In the genomic region with DNA sequence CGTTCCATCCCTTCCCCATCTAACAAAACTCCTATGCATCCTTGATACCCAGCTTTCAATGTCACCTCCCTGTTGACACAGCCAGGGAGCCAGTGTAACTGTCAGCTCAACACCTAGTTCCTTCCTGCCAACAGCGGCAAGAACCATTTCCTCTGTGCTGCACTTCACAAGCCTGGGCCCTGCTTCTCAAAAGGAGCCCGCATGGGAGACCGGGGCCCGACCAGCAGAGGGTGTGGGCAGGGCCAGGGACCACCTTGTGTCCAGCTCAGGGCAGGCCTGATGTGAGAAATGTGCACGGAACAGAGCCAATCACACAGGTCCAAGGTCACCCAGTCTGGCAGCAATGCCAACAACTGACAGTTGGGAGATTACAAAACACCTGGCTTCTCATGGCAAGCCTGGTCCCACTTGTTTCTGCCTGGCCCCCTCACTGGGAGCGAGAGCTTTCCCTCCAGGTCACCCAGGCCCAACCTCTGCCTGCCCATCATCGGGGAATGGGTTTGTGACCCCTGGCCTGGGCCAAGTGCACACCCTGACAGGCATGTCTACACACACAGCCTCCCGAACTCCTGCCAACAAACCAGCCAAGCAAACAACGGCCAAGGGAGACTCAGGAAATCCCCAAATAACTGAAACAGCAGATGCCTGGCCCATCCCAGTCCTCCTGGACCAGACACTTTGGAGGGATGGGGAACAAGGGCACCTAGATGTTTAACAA, we compare ENCODE assay signal across 8 cellular contexts. TPM values are rescaled to one million over a fixed set of nuclear protein-coding genes. Genes with fewer than 3 reads are reported as not detected.
DNase-seq lines count a peak whose midpoint lies in the region; ATAC-seq and TF ChIP-seq lines count a peak whose summit lies in the region.

No MANE protein-coding gene starts in this region.

- H3K79me1 ChIP-seq in trophoblast cell (ENCODE audit: low read length): peaks cover 13% of the 10 kb centered on the region

- CTCF ChIA-PET in WTC11 (lab: Charles Lee): interaction anchor here (1.0 to 1.3 kb wide), 3 partner anchors 8 to 129 kb away, joined by 3 to 4 read pairs (median 4); no protein-coding TSS in a partner anchor
- CTCF ChIA-PET in HEK293T (lab: Yijun Ruan, JAX): interaction anchor here (0.6 kb wide), 2 partner anchors 73 to 494 kb away, joined by 4 to 6 read pairs; no protein-coding TSS in a partner anchor

- H3K36me3 Mint-ChIP-seq in WTC11 (peaks cover 31% of the 10 kb centered on the region), endothelial cell (ENCODE audit: low read depth, unreplicated experiment) (peaks cover 7% of the 10 kb centered on the region)

- intact Hi-C loops in Right ventricle myocardium inferior (cut with DNase I): no loop called here
- intact Hi-C loops in cardiac septum (cut with DNase I): no loop called here

- H3K18ac ChIP-seq in trophoblast cell (ENCODE audit: low read length): no peak overlapping the region

- no peaks in the 10 kb centered on the region for H3K9me3 Mint-ChIP-seq in WTC11
- H3K9me3 Mint-ChIP-seq in endothelial cell (ENCODE audit: unreplicated experiment): no peaks in the 10 kb centered on the region

- H3K4me1 ChIP-seq in trophoblast cell (ENCODE audit: control insufficient read depth in 1 of 2, insufficient read depth in 2 of 2, low read length in 2 of 2): peaks cover 7 to 13% of the 10 kb centered on the region in 2 experiments

- H3K4me2 ChIP-seq in trophoblast cell (ENCODE audit: low read length): peak overlapping the region; percentile 1

- ATAC-seq in Right ventricle myocardium inferior: no peak
- ATAC-seq in WTC11: no peak
- ATAC-seq in GM18858 (IDR thresholded peaks at IDR 0.05; ENCODE audit: unreplicated experiment): no peak
- ATAC-seq in HG02642 (IDR thresholded peaks at IDR 0.05; ENCODE audit: poor library complexity, unreplicated experiment): no peak

- POLR2A ChIA-PET in WTC11 (lab: Charles Lee): interaction anchor here (1.3 to 1.6 kb wide), 2 partner anchors 9 to 10 kb away, joined by 3 to 4 read pairs; no protein-coding TSS in a partner anchor
- POLR2A ChIA-PET in HEK293T (lab: Yijun Ruan, JAX): interaction anchor here (1.7 to 1.9 kb wide), 2 partner anchors 9 to 10 kb away, joined by 8 read pairs; no protein-coding TSS in a partner anchor

- no peak overlapping the region for H2BK120ac ChIP-seq in trophoblast cell (ENCODE audit: insufficient read depth, low read length, poor library complexity)

- no CpG with 5 or more reads among the region's 10 CpGs for WGBS in trophoblast cell (ENCODE audit: extremely low coverage, insufficient coverage, insufficient read length)

- H3K27me3 Mint-ChIP-seq in WTC11 (ENCODE audit: low read depth): no peaks in the 10 kb centered on the region
- H3K27me3 Mint-ChIP-seq in endothelial cell (ENCODE audit: unreplicated experiment): peaks cover 14% of the 10 kb centered on the region

- peak overlapping the region; percentile 84 for H3K4ac ChIP-seq in trophoblast cell (ENCODE audit: low read depth, low read length)

- no peak overlapping the region for H3K27ac ChIP-seq in trophoblast cell (ENCODE audit: low read depth, low read length)

- H4K12ac ChIP-seq in trophoblast cell (ENCODE audit: low read depth, low read length): no peak overlapping the region

- H2BK5ac ChIP-seq in trophoblast cell (ENCODE audit: low read depth, low read length, poor library complexity): no peak overlapping the region

- H4K91ac ChIP-seq in trophoblast cell (ENCODE audit: low read depth, low read length): no peak overlapping the region

- no peak overlapping the region for H3K14ac ChIP-seq in trophoblast cell (ENCODE audit: low read length)

- TF ChIP-seq CTCF in WTC11 (IDR thresholded peaks at IDR 0.05): no peak
- no peak for TF ChIP-seq CTCF in endothelial cell (IDR thresholded peaks at IDR 0.05; ENCODE audit: unreplicated experiment)

- peak overlapping the region; percentile 98 for H3K27ac Mint-ChIP-seq in WTC11
- H3K27ac Mint-ChIP-seq in endothelial cell (ENCODE audit: unreplicated experiment): peak overlapping the region; percentile 83

- H2AK5ac ChIP-seq in trophoblast cell (ENCODE audit: low read length): no peak overlapping the region

- H3K4me3 ChIP-seq in trophoblast cell (ENCODE audit: low read depth, low read length): no peak overlapping the region

- DNase-seq in Right ventricle myocardium inferior (ENCODE audit: missing footprints): peak; percentile 74
- DNase-seq in cardiac septum (ENCODE audit: low spot score): no peak
- DNase-seq in WTC11 (ENCODE audit: low spot score): no peak
- DNase-seq in endothelial cell (ENCODE audit: low spot score): no peak
- DNase-seq in trophoblast cell: no peak
- no peak for DNase-seq in HEK293T (ENCODE audit: extremely low spot score)

- H3K79me2 ChIP-seq in trophoblast cell (ENCODE audit: control insufficient read depth, insufficient read depth, low read length, poor library complexity): peaks cover 29% of the 10 kb centered on the region

- H2AFZ ChIP-seq in trophoblast cell (ENCODE audit: insufficient read depth, low read length, poor library complexity): no peak overlapping the region

- no peak overlapping the region for H3K23ac ChIP-seq in trophoblast cell (ENCODE audit: low read length)

- H2BK12ac ChIP-seq in trophoblast cell (ENCODE audit: low read length): no peak overlapping the region

- H3K9ac ChIP-seq in trophoblast cell (ENCODE audit: low read length): no peak overlapping the region

- H3K4me3 Mint-ChIP-seq in WTC11 (peak overlapping the region; percentile 94; the same call in 1 of the 2 replicates), endothelial cell (ENCODE audit: unreplicated experiment) (peak overlapping the region; percentile 70)

- peaks cover 41 to 47% of the 10 kb centered on the region in 2 experiments for H3K36me3 ChIP-seq in trophoblast cell (ENCODE audit: control insufficient read depth in 1 of 2, insufficient read depth in 2 of 2, low read length in 2 of 2)

- no peaks in the 10 kb centered on the region for H3K27me3 ChIP-seq in trophoblast cell (ENCODE audit: insufficient read depth, low read length)

- H3K4me1 Mint-ChIP-seq in WTC11: peaks cover 38% of the 10 kb centered on the region
- peaks cover 51% of the 10 kb centered on the region for H3K4me1 Mint-ChIP-seq in endothelial cell (ENCODE audit: unreplicated experiment)

- H4K8ac ChIP-seq in trophoblast cell (ENCODE audit: low read depth, low read length): no peak overlapping the region

- no peaks in the 10 kb centered on the region for H3K9me3 ChIP-seq in trophoblast cell (ENCODE audit: insufficient read depth, low read depth, low read length)

TF ChIP-seq in WTC11, 78 proteins besides CTCF, POLR2A, EP300 and RAD21 (continues in another document):
- TF ChIP-seq, protein P1, sequence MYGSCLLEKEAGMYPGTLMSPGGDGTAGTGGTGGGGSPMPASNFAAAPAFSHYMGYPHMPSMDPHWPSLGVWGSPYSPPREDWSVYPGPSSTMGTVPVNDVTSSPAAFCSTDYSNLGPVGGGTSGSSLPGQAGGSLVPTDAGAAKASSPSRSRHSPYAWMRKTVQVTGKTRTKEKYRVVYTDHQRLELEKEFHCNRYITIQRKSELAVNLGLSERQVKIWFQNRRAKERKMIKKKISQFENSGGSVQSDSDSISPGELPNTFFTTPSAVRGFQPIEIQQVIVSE (CRISPR knock-in tag; IDR thresholded peaks at IDR 0.05; ENCODE audit: borderline replicate concordance): no peak
- TF ChIP-seq FOXJ3 (CRISPR knock-in tag; IDR thresholded peaks at IDR 0.05; ENCODE audit: borderline replicate concordance): no peak

TF ChIP-seq in HEK293T, 16 proteins besides CTCF, POLR2A, EP300 and RAD21:
- TF ChIP-seq, protein P2, sequence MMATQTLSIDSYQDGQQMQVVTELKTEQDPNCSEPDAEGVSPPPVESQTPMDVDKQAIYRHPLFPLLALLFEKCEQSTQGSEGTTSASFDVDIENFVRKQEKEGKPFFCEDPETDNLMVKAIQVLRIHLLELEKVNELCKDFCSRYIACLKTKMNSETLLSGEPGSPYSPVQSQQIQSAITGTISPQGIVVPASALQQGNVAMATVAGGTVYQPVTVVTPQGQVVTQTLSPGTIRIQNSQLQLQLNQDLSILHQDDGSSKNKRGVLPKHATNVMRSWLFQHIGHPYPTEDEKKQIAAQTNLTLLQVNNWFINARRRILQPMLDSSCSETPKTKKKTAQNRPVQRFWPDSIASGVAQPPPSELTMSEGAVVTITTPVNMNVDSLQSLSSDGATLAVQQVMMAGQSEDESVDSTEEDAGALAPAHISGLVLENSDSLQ (IDR thresholded peaks at IDR 0.05): no peak
- TF ChIP-seq TARDBP (IDR thresholded peaks at IDR 0.05): no peak
- no peak for TF ChIP-seq NFRKB (IDR thresholded peaks at IDR 0.05)
- no peak for TF ChIP-seq L3MBTL2 (conservative IDR thresholded peaks at IDR 0.05)
- no peak for TF ChIP-seq HDGF (IDR thresholded peaks at IDR 0.05; ENCODE audit: borderline replicate concordance)
- TF ChIP-seq CTBP1 (IDR thresholded peaks at IDR 0.05; ENCODE audit: borderline replicate concordance): no peak
- TF ChIP-seq SP1 (IDR thresholded peaks at IDR 0.05): no peak
- no peak for TF ChIP-seq ARNT (IDR thresholded peaks at IDR 0.05)
- TF ChIP-seq FOXM1 (IDR thresholded peaks at IDR 0.05; ENCODE audit: borderline replicate concordance): no peak
- TF ChIP-seq FOXK2 (IDR thresholded peaks at IDR 0.05): no peak
- TF ChIP-seq BHLHE40 (IDR thresholded peaks at IDR 0.05; ENCODE audit: borderline replicate concordance): no peak
- no peak for TF ChIP-seq LEF1 (IDR thresholded peaks at IDR 0.05; ENCODE audit: borderline replicate concordance)
- no peak for TF ChIP-seq ZNF384 (IDR thresholded peaks at IDR 0.05)
- TF ChIP-seq FOXA1 (IDR thresholded peaks at IDR 0.05): no peak
- no peak for TF ChIP-seq ELF4 (IDR thresholded peaks at IDR 0.05)
- no peak for TF ChIP-seq SUZ12 (IDR thresholded peaks at IDR 0.05)

RNA-seq across cellular contexts. Expression of a gene that starts 3.1 kb away (rescaled TPM):
- total RNA-seq in Right ventricle myocardium inferior: 25.5 TPM
- total RNA-seq in cardiac septum: 25.4 TPM
- 204 to 233 TPM (median 216 TPM) in 3 replicates for total RNA-seq in WTC11 (2021)
- total RNA-seq in endothelial cell (ENCODE audit: unreplicated experiment): 103 TPM
- 49.2 and 50.6 TPM in 2 replicates for polyA plus RNA-seq in trophoblast cell (2013)

RNA-seq across cellular contexts. Expression of a gene that starts 15.1 kb away (rescaled TPM):
- total RNA-seq in Right ventricle myocardium inferior (0.19 TPM), cardiac septum (0.51 TPM), WTC11 (2021) (0.44 to 1.1 TPM (median 0.63 TPM) in 3 replicates), endothelial cell (ENCODE audit: unreplicated experiment) (0.85 TPM)
- polyA plus RNA-seq in trophoblast cell (2013): 0.01 and 0.04 TPM in 2 replicates
